33 cellular contexts compared by ENCODE assay signal in the genomic region with DNA sequence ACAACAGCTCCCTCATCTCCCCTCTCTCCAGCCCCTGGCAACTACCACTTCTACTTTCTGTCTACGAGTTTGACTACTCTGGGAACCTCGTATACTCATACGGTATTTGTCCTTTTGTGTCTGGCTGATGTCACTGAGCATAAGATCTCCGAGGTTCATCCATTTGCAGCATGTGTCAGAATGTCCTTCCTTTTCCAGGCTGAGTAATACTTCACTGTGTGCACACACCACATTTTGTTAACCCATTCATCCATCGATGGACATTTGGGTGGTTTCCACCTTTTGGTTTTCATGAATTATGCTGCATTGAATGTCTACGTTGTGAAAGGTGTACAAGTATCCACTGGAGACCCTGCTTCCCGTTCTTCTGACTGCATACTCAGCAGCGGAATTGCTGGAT. TPM values are rescaled to one million over a fixed set of nuclear protein-coding genes. Genes with fewer than 3 reads are reported as not detected.
"Had no signal": no experiment of that assay in that cellular context is flagged by ENCODE, and none has a peak within 500 bp of the region (broad histone marks: within the 10 kb centered on the region; RNA-seq: fewer than 3 reads in every experiment).

No MANE protein-coding gene starts in this region.

- H3K27me3 ChIP-seq: colonic mucosa, gastrocnemius medialis had no signal

- H3K4me1 ChIP-seq: colonic mucosa, gastrocnemius medialis, heart right ventricle, left lung, lower lobe of right lung had no signal

- H3K36me3 ChIP-seq: colonic mucosa, esophagus squamous epithelium, gastrocnemius medialis, heart right ventricle, left lung, lower lobe of right lung had no signal

- H3K27ac ChIP-seq: colonic mucosa, epithelial cell of prostate, esophagus squamous epithelium, gastrocnemius medialis, heart right ventricle, left lung, lower lobe of right lung had no signal

- DNase-seq: colonic mucosa; cortex of kidney; effector CD8-positive, alpha-beta T cell; effector memory CD8-positive, alpha-beta T cell; endodermal cell; erythroblast; esophagus squamous epithelium; foreskin fibroblast; foreskin melanocyte; gastrocnemius medialis; glutamatergic neuron; head of caudate nucleus; heart right ventricle; hippocampal formation; left cardiac atrium; left ventricle myocardium superior; lower lobe of right lung; mesenchymal stem cell; mucosa of descending colon; naive B cell had no signal

- H3K9me3 ChIP-seq: colonic mucosa, esophagus squamous epithelium, gastrocnemius medialis, heart right ventricle, left lung, lower lobe of right lung, mucosa of descending colon had no signal

- FAIRE-seq: endometrium, islet of Langerhans, keratinocyte had no signal

- ATAC-seq: effector memory CD8-positive, alpha-beta T cell; esophagus mucosa; gastrocnemius medialis; left cardiac atrium; left lung; lower lobe of right lung; mucosa of descending colon had no signal

- H3K4me3 ChIP-seq: colonic mucosa, esophagus squamous epithelium, gastrocnemius medialis, heart right ventricle, left lung, lower lobe of right lung, mucosa of descending colon had no signal

RNA-seq across cellular contexts. Expression of gene DLK1, which starts 24.1 kb away (rescaled TPM):
- total RNA-seq: dermis microvascular lymphatic vessel endothelial cell, esophagus squamous epithelium, glomerular endothelial cell, kidney epithelial cell, lower leg skin, lower lobe of right lung, lung microvascular endothelial cell, mesenteric fat pad, myocyte had no signal
- polyA plus RNA-seq: keratinocyte had no signal
